ENCODE assay signal across 20 cellular contexts in genomic region chr18:70301667-70302066, GRCh38. TPM values are rescaled to one million over a fixed set of nuclear protein-coding genes. Genes with fewer than 3 reads are reported as not detected.
DNase-seq lines count a peak whose midpoint lies in the region; ATAC-seq, FAIRE-seq and TF ChIP-seq lines count a peak whose summit lies in the region.
"Had no signal": no experiment of that assay in that cellular context is flagged by ENCODE, and none has a peak within 500 bp of the region (broad histone marks: within the 10 kb centered on the region; RNA-seq: fewer than 3 reads in every experiment).

No MANE protein-coding gene starts in this region.

- intact Hi-C loops in Panc1 (cut with micrococcal nuclease; ENCODE audit: unreplicated experiment) (loop anchor here (5.0 kb wide), 1 partner anchor 131 kb away; no protein-coding TSS in a partner anchor), GM12878 (cut with micrococcal nuclease; ENCODE audit: unreplicated experiment) (no loop called here), CD14-positive monocyte (cut with micrococcal nuclease) (no loop called here)

- no peaks in the 10 kb centered on the region for H3K9me3 Mint-ChIP-seq in stimulated activated effector memory CD8-positive, alpha-beta T cell treated with anti-CD3 and anti-CD28 coated beads, Interleukin-12 subunit alpha, Interleukin-12 subunit beta, amount 100 ng/mL, for 72 hours
- H3K9me3 Mint-ChIP-seq in CD14-positive monocyte: peaks cover 0 to 6% (median 2%) of the 10 kb centered on the region in 7 donors
- H3K9me3 Mint-ChIP-seq: CD8-positive, alpha-beta memory T cell had no signal

- RAD21 ChIA-PET in GM12878 (lab: Charles Lee; ENCODE audit: unreplicated experiment): no interaction called here

- peaks cover 72% of the 10 kb centered on the region for H3K4me1 ChIP-seq in Panc1 (ENCODE audit: control insufficient read depth, insufficient read depth, low read length)
- no peaks in the 10 kb centered on the region; the same call in 1 of the 2 replicates for H3K4me1 ChIP-seq in GM12878 (ENCODE audit: control insufficient read depth, insufficient read depth, low read length)

- no peak for TF ChIP-seq RAD21 in GM12878 (IDR thresholded peaks at IDR 0.05; ENCODE audit: insufficient read depth, low read depth, low read length)

- no peak overlapping the region for H3K27ac Mint-ChIP-seq in stimulated activated effector memory CD8-positive, alpha-beta T cell treated with anti-CD3 and anti-CD28 coated beads, Interleukin-12 subunit alpha, Interleukin-12 subunit beta, amount 100 ng/mL, for 72 hours
- H3K27ac Mint-ChIP-seq in CD14-positive monocyte: no peak overlapping the region
- H3K27ac Mint-ChIP-seq: B cell; CD8-positive, alpha-beta memory T cell had no signal

- POLR2A ChIA-PET in Panc1 (lab: Charles Lee): interaction anchor here (1.1 kb wide), 1 partner anchor 10 kb away, joined by 3 read pairs; no protein-coding TSS in a partner anchor
- POLR2A ChIA-PET in GM12878 (lab: Charles Lee): no interaction called here

- no peak overlapping the region for H3K4me3 Mint-ChIP-seq in stimulated activated effector memory CD8-positive, alpha-beta T cell treated with anti-CD3 and anti-CD28 coated beads, Interleukin-12 subunit alpha, Interleukin-12 subunit beta, amount 100 ng/mL, for 72 hours
- no peak overlapping the region for H3K4me3 Mint-ChIP-seq in CD14-positive monocyte
- H3K4me3 Mint-ChIP-seq: B cell; CD8-positive, alpha-beta memory T cell had no signal

- no peaks in the 10 kb centered on the region for H4K20me1 ChIP-seq in GM12878 (ENCODE audit: control insufficient read depth, insufficient read depth)

- H3K36me3 ChIP-seq in Panc1 (ENCODE audit: control insufficient read depth, insufficient read depth, low read length) (no peaks in the 10 kb centered on the region), GM12878 (ENCODE audit: control insufficient read depth in 2 of 2, insufficient read depth in 2 of 2, low read length in 1 of 2) (no peaks in the 10 kb centered on the region)
- H3K36me3 ChIP-seq: Peyer's patch had no signal

- H3K36me3 Mint-ChIP-seq in stimulated activated effector memory CD8-positive, alpha-beta T cell treated with anti-CD3 and anti-CD28 coated beads, Interleukin-12 subunit alpha, Interleukin-12 subunit beta, amount 100 ng/mL, for 72 hours: no peaks in the 10 kb centered on the region
- peaks cover 0 to 5% of the 10 kb centered on the region in 2 donors for H3K36me3 Mint-ChIP-seq in CD14-positive monocyte
- H3K36me3 Mint-ChIP-seq: CD8-positive, alpha-beta memory T cell had no signal

- DNase-seq in Panc1 (ENCODE audit: low read depth, low spot score): no peak
- DNase-seq in GM12878 (ENCODE audit: low read depth, low spot score): no peak
- DNase-seq in stimulated activated effector memory CD8-positive, alpha-beta T cell treated with anti-CD3 and anti-CD28 coated beads, Interleukin-12 subunit alpha, Interleukin-12 subunit beta, amount 100 ng/mL, for 72 hours (ENCODE audit: low spot score in 2 of 2): no peak
- no peak for DNase-seq in CD14-positive monocyte (ENCODE audit: low spot score)
- no peak for DNase-seq in NCI-H1092 treated with DMSO at 0.1 percent for 48 hours (lab: John Stamatoyannopoulos, UW)
- DNase-seq: CD8-positive, alpha-beta memory T cell; DMS153; DND-41; KG1; MG63; NCI-H2029; NCI-H526 treated with DMSO at 0.1 percent for 48 hours; Peyer's patch; SHP77 treated with DMSO at 0.1 percent for 48 hours; T-helper 1 cell had no signal

- TF ChIP-seq EP300 in GM12878 (IDR thresholded peaks at IDR 0.05; ENCODE audit: borderline replicate concordance in 1 of 2, control insufficient read depth in 1 of 2, low read depth in 2 of 2, low read length in 2 of 2): no peak

- SMC1A ChIA-PET in GM12878 (lab: Charles Lee; ENCODE audit: uncharacterized antibody, unreplicated experiment): no interaction called here

- TF ChIP-seq POLR2A in GM12878 (IDR thresholded peaks at IDR 0.05; ENCODE audit: low read depth, low read length): no peak

- CTCF ChIA-PET in Panc1 (lab: Charles Lee): no interaction called here
- CTCF ChIA-PET in GM12878 (lab: Yijun Ruan, JAX): no interaction called here

- H3K9me3 ChIP-seq in Panc1 (ENCODE audit: control insufficient read depth, insufficient read depth, low read depth, low read length): no peaks in the 10 kb centered on the region
- no peaks in the 10 kb centered on the region; the same call in 2 of the 3 replicates for H3K9me3 ChIP-seq in GM12878 (replicated peaks; ENCODE audit: control insufficient read depth, insufficient read depth, low read length)
- H3K9me3 ChIP-seq: MG63, Peyer's patch had no signal

- H3K27ac ChIP-seq in Panc1 (ENCODE audit: low read length) (peak overlapping the region; percentile 86), GM12878 (ENCODE audit: control insufficient read depth, insufficient read depth) (no peak overlapping the region)
- H3K27ac ChIP-seq: C4-2B, Peyer's patch had no signal

- H3K79me2 ChIP-seq in GM12878 (ENCODE audit: control insufficient read depth, insufficient read depth, low read length): peaks cover 15% of the 10 kb centered on the region

- 46% methylated on average over 5 of the region's 5 CpGs for WGBS in GM12878 (ENCODE audit: insufficient coverage, insufficient replicate concordance, low lambda C conversion rate, missing lambda C conversion rate)

- ATAC-seq in HG02885 (IDR thresholded peaks at IDR 0.05; ENCODE audit: poor library complexity, unreplicated experiment) (peak; percentile 35), Panc1 (0 out of 2 replicates have a peak, but pooled peaks have one; percentile 43), GM12878 (peak; percentile 21; the same call in 1 of the 3 replicates), GM18868 (IDR thresholded peaks at IDR 0.05; ENCODE audit: unreplicated experiment) (no peak)
- ATAC-seq in stimulated activated effector memory CD8-positive, alpha-beta T cell treated with anti-CD3 and anti-CD28 coated beads, Interleukin-12 subunit alpha, Interleukin-12 subunit beta, amount 100 ng/mL, for 72 hours: peak; percentile 24

- no peak overlapping the region for H3K4me3 ChIP-seq in Panc1 (ENCODE audit: low read depth in 2 of 2, low read length in 2 of 2)
- H3K4me3 ChIP-seq in GM12878: no peak overlapping the region
- H3K4me3 ChIP-seq: MG63, Peyer's patch had no signal

- H2AFZ ChIP-seq in GM12878 (ENCODE audit: control insufficient read depth, low read depth, low read length): no peak overlapping the region

- peaks cover 0 to 2% (median 1%) of the 10 kb centered on the region in 3 donors for H3K27me3 Mint-ChIP-seq in CD14-positive monocyte (ENCODE audit: low read depth in 3 of 3)
- H3K27me3 Mint-ChIP-seq: B cell had no signal

- TF ChIP-seq CTCF in Panc1 (IDR thresholded peaks at IDR 0.05) (no peak), GM12878 (IDR thresholded peaks at IDR 0.05 in 2 of 3, conservative IDR thresholded peaks at IDR 0.05 in 1 of 3; ENCODE audit: control insufficient read depth in 2 of 3, extremely low read depth in 1 of 3, insufficient read depth in 1 of 3, low read depth in 3 of 3, low read length in 3 of 3) (no peak), CD14-positive monocyte (IDR thresholded peaks at IDR 0.05) (no peak)

- H3K4me1 Mint-ChIP-seq in stimulated activated effector memory CD8-positive, alpha-beta T cell treated with anti-CD3 and anti-CD28 coated beads, Interleukin-12 subunit alpha, Interleukin-12 subunit beta, amount 100 ng/mL, for 72 hours: no peaks in the 10 kb centered on the region
- peaks cover 5% of the 10 kb centered on the region for H3K4me1 Mint-ChIP-seq in CD14-positive monocyte
- H3K4me1 Mint-ChIP-seq: B cell; CD8-positive, alpha-beta memory T cell had no signal

- H3K27me3 ChIP-seq in Panc1 (ENCODE audit: control insufficient read depth, insufficient read depth, low read length) (no peaks in the 10 kb centered on the region), GM12878 (replicated peaks in 1 of 2; ENCODE audit: control insufficient read depth in 2 of 2, insufficient read depth in 2 of 2, low read length in 1 of 2) (no peaks in the 10 kb centered on the region)
- H3K27me3 ChIP-seq: MG63, Peyer's patch had no signal

- BruUV-seq in Panc1 (replicated peaks; lab: Mats Ljungman, UMichigan) (TSS peak; percentile 2), GM12878 (replicated peaks; lab: Mats Ljungman, UMichigan) (no TSS peak)

- no peak for FAIRE-seq in GM12878 (lab: Jason Lieb, UNC)
- FAIRE-seq: GM18507 had no signal

- H3K9ac ChIP-seq in GM12878 (ENCODE audit: control insufficient read depth, insufficient read depth, low read length): no peak overlapping the region

- no peak overlapping the region for H3K4me2 ChIP-seq in GM12878 (ENCODE audit: control insufficient read depth, insufficient read depth)

- in situ Hi-C loops in Panc1 (cut with HindIII; ENCODE audit: low pct_unique_long_range_greater_than_20kb, low sequenced_read_pairs): no loop called here
- in situ Hi-C loops in GM12878 (cut with MboI): no loop called here

TF ChIP-seq in GM12878, 131 proteins besides CTCF, POLR2A, EP300 and RAD21 (continues in another document):
- TF ChIP-seq SUZ12 (IDR thresholded peaks at IDR 0.05; ENCODE audit: unreplicated experiment) (no peak), MYB (IDR thresholded peaks at IDR 0.05; ENCODE audit: borderline replicate concordance, low read depth, low read length) (no peak), SP1 (IDR thresholded peaks at IDR 0.05; ENCODE audit: low read depth, low read length) (no peak), IRF4 (IDR thresholded peaks at IDR 0.05; ENCODE audit: low read depth, low read length) (no peak), SREBF1 (IDR thresholded peaks at IDR 0.05; ENCODE audit: low read length) (no peak), RBBP5 (conservative IDR thresholded peaks at IDR 0.05) (no peak), MYC (IDR thresholded peaks at IDR 0.05; ENCODE audit: insufficient read depth, insufficient read length, insufficient replicate concordance, low read length, severe bottlenecking) (no peak)

RNA-seq across cellular contexts. Expression of gene SOCS6, which starts 12.8 kb away (rescaled TPM):
- 43.0 TPM for total RNA-seq in Panc1 (2021; ENCODE audit: unreplicated experiment)
- 22.7 TPM for polyA plus RNA-seq in Panc1 (2012; ENCODE audit: insufficient read length)
- total RNA-seq in GM12878 (2013; cell fraction: nucleolus; rRNA removed): 5.6 and 7.5 TPM in 2 replicates
- 3.8 and 5.0 TPM in 2 replicates for total RNA-seq in GM12878 (2014; rRNA removed)
- total RNA-seq in GM12878 (2014; rRNA removed; fragmentation: Illumina TruSeq; extraction: Trizol): 5.7 TPM in 2 replicates
- 6.1 and 6.5 TPM in 2 replicates for total RNA-seq in GM12878 (2021)
- 2.4 TPM for polyA plus RNA-seq in GM12878 (2011; ENCODE audit: low read depth)
- 2.4 and 2.5 TPM in 2 replicates for polyA plus RNA-seq in GM12878 (2011; rRNA removed)
- polyA plus RNA-seq in GM12878 (2011; cell fraction: cytosol; rRNA removed): 1.6 and 1.8 TPM in 2 replicates
- polyA plus RNA-seq in GM12878 (2011; cell fraction: nucleus; rRNA removed): 2.3 and 2.8 TPM in 2 replicates
- 2.5 and 2.9 TPM in 2 replicates for polyA plus RNA-seq in GM12878 (2012)
- 4.3 and 5.3 TPM in 2 replicates for polyA plus RNA-seq in GM12878 (2014; fragmentation: Illumina TruSeq; extraction: Trizol)
- 1 to 10 TPM; 1.6 to 1.8 TPM for polyA plus RNA-seq in GM12878 (2014; fragmentation: Nextera tagmentation; extraction: Ambion mirVana)
- polyA plus RNA-seq in GM12878 (2014; rRNA removed): 3.2 and 3.5 TPM in 2 replicates
- 1 to 10 TPM; 4.4 to 5.3 TPM for polyA plus RNA-seq in GM12878 (2016; fragmentation: Nextera tagmentation; extraction: Ambion mirVana)
- 5.6 and 6.3 TPM in 2 replicates for polyA minus RNA-seq in GM12878 (2011; rRNA and poly(A)+ RNA removed)
- polyA minus RNA-seq in GM12878 (2011; cell fraction: cytosol; rRNA and poly(A)+ RNA removed): 0.80 and 2.2 TPM in 2 replicates
- 2.2 and 3.3 TPM in 2 replicates for polyA minus RNA-seq in GM12878 (2011; cell fraction: nucleus; rRNA and poly(A)+ RNA removed)
- polyA plus RNA-seq in CD14-positive monocyte: 1 to 10 TPM; 4.8 TPM
